In the genomic region with DNA sequence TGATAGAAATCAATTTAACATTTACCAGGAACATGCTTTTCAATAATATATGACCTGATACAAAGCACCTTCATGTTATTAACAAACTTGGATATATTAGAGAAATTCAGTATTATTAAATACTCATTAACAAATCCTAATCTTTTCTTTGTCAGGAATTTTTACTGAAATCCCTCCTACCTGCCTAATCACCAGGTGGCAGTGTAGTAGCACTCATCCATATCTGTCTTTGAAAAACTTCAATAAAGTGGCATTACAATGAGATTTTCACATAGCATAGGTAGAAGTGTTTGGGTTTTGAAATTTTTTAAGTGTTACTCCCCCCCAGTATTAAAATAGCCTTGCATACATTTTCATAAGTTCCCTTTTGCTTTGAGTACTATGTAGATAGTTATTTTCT, we compare ENCODE assay signal across 10 cellular contexts.
DNase-seq lines count a peak whose midpoint lies in the region; ATAC-seq, FAIRE-seq and TF ChIP-seq lines count a peak whose summit lies in the region.
"Had no signal": no experiment of that assay in that cellular context is flagged by ENCODE, and none has a peak within 500 bp of the region (broad histone marks: within the 10 kb centered on the region; RNA-seq: fewer than 3 reads in every experiment).

No MANE protein-coding gene starts in this region.

- no peak overlapping the region for H3K9ac ChIP-seq in DND-41 (ENCODE audit: low read depth, low read length)
- no peak overlapping the region for H3K9ac ChIP-seq in astrocyte (ENCODE audit: low read length)
- H3K9ac ChIP-seq in HepG2 (ENCODE audit: insufficient read depth, low read depth, low read length), result no peak overlapping the region

- H2AFZ ChIP-seq in DND-41 (ENCODE audit: low read depth, low read length), result no peak overlapping the region
- H2AFZ ChIP-seq in astrocyte (ENCODE audit: low read depth, low read length), result no peak overlapping the region
- H2AFZ ChIP-seq in HepG2 (ENCODE audit: low read length), result no peak overlapping the region

- H3K27me3 Mint-ChIP-seq in astrocyte (ENCODE audit: low read depth, unreplicated experiment), result no peaks in the 10 kb centered on the region
- no peaks in the 10 kb centered on the region for H3K27me3 Mint-ChIP-seq in activated CD8-positive, alpha-beta memory T cell treated with anti-CD3 and anti-CD28 coated beads, Interleukin-2, amount 10 ng/mL, durations not matched to agents 7 days and 5 days

- intact Hi-C loops in HepG2 (cut with micrococcal nuclease; ENCODE audit: unreplicated experiment), result loop anchor here (1.0 to 5.0 kb wide), 3 partner anchors 358 to 1893 kb away; no protein-coding TSS in a partner anchor

- H3K27ac ChIP-seq in DND-41 (ENCODE audit: low read length) (peak overlapping the region; percentile 41; the same call in 1 of the 2 replicates), astrocyte (ENCODE audit: low read depth, low read length) (no peak overlapping the region), HepG2 (ENCODE audit: extremely low read length, insufficient read depth, low read length) (no peak overlapping the region)

- no peak for TF ChIP-seq POLR2A in HepG2 (IDR thresholded peaks at IDR 0.05; ENCODE audit: insufficient read depth in 1 of 2, low read depth in 2 of 2, low read length in 2 of 2)

- no peaks in the 10 kb centered on the region for H3K36me3 Mint-ChIP-seq in astrocyte (ENCODE audit: low read depth, unreplicated experiment)
- H3K36me3 Mint-ChIP-seq in activated CD8-positive, alpha-beta memory T cell treated with anti-CD3 and anti-CD28 coated beads, Interleukin-2, amount 10 ng/mL, durations not matched to agents 7 days and 5 days, result no peaks in the 10 kb centered on the region

- POLR2A ChIA-PET in HepG2 (lab: Yijun Ruan, JAX), result no interaction called here

- H3K4me2 ChIP-seq in DND-41 (ENCODE audit: insufficient read depth, low read length), result no peak overlapping the region
- no peak overlapping the region for H3K4me2 ChIP-seq in astrocyte (ENCODE audit: low read length)
- H3K4me2 ChIP-seq in HepG2 (ENCODE audit: low read depth, low read length), result no peak overlapping the region

- H3K4me1 ChIP-seq in DND-41 (ENCODE audit: insufficient read depth, low read length), result peaks cover 23% of the 10 kb centered on the region
- no peaks in the 10 kb centered on the region for H3K4me1 ChIP-seq in astrocyte (ENCODE audit: insufficient read depth, low read length)
- no peaks in the 10 kb centered on the region for H3K4me1 ChIP-seq in HepG2 (ENCODE audit: insufficient read depth, low read length)

- no peaks in the 10 kb centered on the region for H3K9me3 Mint-ChIP-seq in astrocyte (ENCODE audit: unreplicated experiment)
- no peaks in the 10 kb centered on the region for H3K9me3 Mint-ChIP-seq in activated CD8-positive, alpha-beta memory T cell treated with anti-CD3 and anti-CD28 coated beads, Interleukin-2, amount 10 ng/mL, durations not matched to agents 7 days and 5 days (ENCODE audit: low read depth)

- TF ChIP-seq CTCF in DND-41 (IDR thresholded peaks at IDR 0.05; ENCODE audit: borderline replicate concordance, extremely low read depth, low read length, poor library complexity, severe bottlenecking), result peak; percentile 77
- TF ChIP-seq CTCF in LNCAP (IDR thresholded peaks at IDR 0.05), result peak; percentile 80
- peak; percentile 50 for TF ChIP-seq CTCF in astrocyte (IDR thresholded peaks at IDR 0.05; ENCODE audit: insufficient read depth, low read depth, low read length)
- peak; percentile 46 for TF ChIP-seq CTCF in HepG2 (CRISPR knock-in tag; IDR thresholded peaks at IDR 0.05)

- TF ChIP-seq RAD21 in HepG2 (CRISPR knock-in tag; IDR thresholded peaks at IDR 0.05), result no peak

- no peaks in the 10 kb centered on the region for H3K9me3 ChIP-seq in DND-41 (ENCODE audit: insufficient read depth, low read length, severe bottlenecking)
- no peaks in the 10 kb centered on the region for H3K9me3 ChIP-seq in astrocyte (ENCODE audit: insufficient read depth, low read depth, low read length)
- no peaks in the 10 kb centered on the region for H3K9me3 ChIP-seq in HepG2 (ENCODE audit: low read length)

- in situ Hi-C loops in HepG2 (cut with HindIII; ENCODE audit: extremely low pct_ligation_motif_present, low pct_unique_long_range_greater_than_20kb), result loop anchor here (25.0 kb wide), 1 partner anchor 593 kb away; no protein-coding TSS in a partner anchor

- peak; percentile 23 for DNase-seq in DND-41
- DNase-seq in astrocyte (ENCODE audit: low read depth), result no peak
- DNase-seq in HepG2 (ENCODE audit: low spot score), result peak; percentile 5
- no peak for DNase-seq in activated CD8-positive, alpha-beta memory T cell treated with anti-CD3 and anti-CD28 coated beads, Interleukin-2, amount 10 ng/mL, durations not matched to agents 7 days and 5 days
- DNase-seq in stimulated activated CD4-positive, alpha-beta T cell treated with anti-CD3 and anti-CD28 coated beads, Interleukin-2, amount 100 ng/mL, for 48 hours, result no peak
- DNase-seq in NCI-H2227 (lab: John Stamatoyannopoulos, UW; ENCODE audit: unreplicated experiment), result no peak
- DNase-seq: activated naive CD4-positive, alpha-beta T cell; MV-4-11 had no signal

- CTCF ChIA-PET in HepG2 (lab: Yijun Ruan, JAX; ENCODE audit: low intra/inter-chr PET ratio, low total read pairs), result interaction anchor here (1.2 to 1.3 kb wide), 2 partner anchors 598 to 1892 kb away, joined by 4 read pairs; no protein-coding TSS in a partner anchor
- CTCF ChIA-PET in activated CD8-positive, alpha-beta memory T cell treated with anti-CD3 and anti-CD28 coated beads, Interleukin-2, amount 10 ng/mL, durations not matched to agents 7 days and 5 days (lab: Charles Lee), result interaction anchor here (0.7 kb wide), 1 partner anchor 18 kb away, joined by 3 read pairs; no protein-coding TSS in a partner anchor

- BruUV-seq in HepG2 (replicated peaks; lab: Mats Ljungman, UMichigan), result no TSS peak

- TF ChIP-seq EP300 in HepG2 (IDR thresholded peaks at IDR 0.05; ENCODE audit: low read depth in 2 of 2, low read length in 2 of 2) (no peak), HepG2 (CRISPR knock-in tag; IDR thresholded peaks at IDR 0.05; ENCODE audit: borderline replicate concordance) (no peak)

- peak; percentile 59; the same call in 1 of the 3 replicates for ATAC-seq in DND-41 (ENCODE audit: insufficient read depth, low read depth)
- no peak for ATAC-seq in HepG2
- no peak for ATAC-seq in activated CD8-positive, alpha-beta memory T cell treated with anti-CD3 and anti-CD28 coated beads, Interleukin-2, amount 10 ng/mL, durations not matched to agents 7 days and 5 days
- ATAC-seq in HG02852 (IDR thresholded peaks at IDR 0.05; ENCODE audit: unreplicated experiment), result no peak

- H3K4me1 Mint-ChIP-seq in astrocyte (ENCODE audit: low read depth, unreplicated experiment), result peaks cover 9% of the 10 kb centered on the region
- H3K4me1 Mint-ChIP-seq in activated CD8-positive, alpha-beta memory T cell treated with anti-CD3 and anti-CD28 coated beads, Interleukin-2, amount 10 ng/mL, durations not matched to agents 7 days and 5 days, result no peaks in the 10 kb centered on the region

- no peaks in the 10 kb centered on the region for H3K27me3 ChIP-seq in DND-41 (ENCODE audit: insufficient read depth, low read length, poor library complexity)
- no peaks in the 10 kb centered on the region for H3K27me3 ChIP-seq in astrocyte (ENCODE audit: insufficient read depth, low read length)
- no peaks in the 10 kb centered on the region for H3K27me3 ChIP-seq in HepG2 (ENCODE audit: control insufficient read depth in 1 of 2, insufficient read depth in 2 of 2, low read length in 2 of 2)

- H4K20me1 ChIP-seq in DND-41 (ENCODE audit: insufficient read depth, low read length) (no peaks in the 10 kb centered on the region), astrocyte (ENCODE audit: insufficient read depth, low read length) (no peaks in the 10 kb centered on the region), HepG2 (ENCODE audit: insufficient read depth, low read length) (no peaks in the 10 kb centered on the region)

- no peak overlapping the region for H3K4me3 Mint-ChIP-seq in astrocyte (ENCODE audit: unreplicated experiment)
- no peak overlapping the region for H3K4me3 Mint-ChIP-seq in activated CD8-positive, alpha-beta memory T cell treated with anti-CD3 and anti-CD28 coated beads, Interleukin-2, amount 10 ng/mL, durations not matched to agents 7 days and 5 days

- H3K36me3 ChIP-seq in DND-41 (ENCODE audit: insufficient read depth, low read length) (no peaks in the 10 kb centered on the region), astrocyte (ENCODE audit: insufficient read depth, low read length) (no peaks in the 10 kb centered on the region), HepG2 (replicated peaks in 1 of 2; ENCODE audit: control insufficient read depth in 1 of 2, insufficient read depth in 2 of 2, low read length in 2 of 2) (no peaks in the 10 kb centered on the region)

- FAIRE-seq in astrocyte (lab: Jason Lieb, UNC) (no peak), HepG2 (lab: Jason Lieb, UNC) (no peak)

- H3K79me2 ChIP-seq in DND-41 (ENCODE audit: insufficient read depth, low read length), result no peaks in the 10 kb centered on the region
- H3K79me2 ChIP-seq in astrocyte (ENCODE audit: insufficient read depth, low read length), result no peaks in the 10 kb centered on the region
- no peaks in the 10 kb centered on the region for H3K79me2 ChIP-seq in HepG2 (ENCODE audit: insufficient read depth, low read length)

- H3K4me3 ChIP-seq in DND-41 (ENCODE audit: low read depth in 1 of 2, low read length in 2 of 2) (no peak overlapping the region), astrocyte (ENCODE audit: insufficient read depth, low read depth, low read length) (no peak overlapping the region), HepG2 (replicated peaks in 1 of 3; ENCODE audit: insufficient read depth in 1 of 3, low read depth in 2 of 3, low read length in 3 of 3) (no peak overlapping the region)

- H3K27ac Mint-ChIP-seq in astrocyte (ENCODE audit: unreplicated experiment), result no peak overlapping the region
- H3K27ac Mint-ChIP-seq in activated CD8-positive, alpha-beta memory T cell treated with anti-CD3 and anti-CD28 coated beads, Interleukin-2, amount 10 ng/mL, durations not matched to agents 7 days and 5 days, result no peak overlapping the region

TF ChIP-seq in HepG2, 621 proteins besides CTCF, POLR2A, EP300 and RAD21 (continues in another document):
- TF ChIP-seq STAG1 (CRISPR knock-in tag; IDR thresholded peaks at IDR 0.05) (peak; percentile 56), ZNF232 (CRISPR knock-in tag; IDR thresholded peaks at IDR 0.05; ENCODE audit: borderline replicate concordance) (no peak), SMC3 (IDR thresholded peaks at IDR 0.05; ENCODE audit: low read length) (peak; percentile 48; the same call in 1 of the 2 replicates)

Comparison
In these comparisons a context has a peak if more than half of its experiments do, and no peak if none do; other contexts are left out.
1. DNase-seq: peak in DND-41 (single experiment) and HepG2 (single experiment); none in astrocyte (single experiment), activated CD8-positive, alpha-beta memory T cell treated with anti-CD3 and anti-CD28 coated beads, Interleukin-2, amount 10 ng/mL, durations not matched to agents 7 days and 5 days (single experiment), stimulated activated CD4-positive, alpha-beta T cell treated with anti-CD3 and anti-CD28 coated beads, Interleukin-2, amount 100 ng/mL, for 48 hours (0 of 2) and NCI-H2227 (single experiment).
2. Peak in every context shown above with its lines, with median percentiles within 50 percentile points of each other: CTCF ChIP-seq.